ENCODE assay signal across 8 cellular contexts in the genomic region with DNA sequence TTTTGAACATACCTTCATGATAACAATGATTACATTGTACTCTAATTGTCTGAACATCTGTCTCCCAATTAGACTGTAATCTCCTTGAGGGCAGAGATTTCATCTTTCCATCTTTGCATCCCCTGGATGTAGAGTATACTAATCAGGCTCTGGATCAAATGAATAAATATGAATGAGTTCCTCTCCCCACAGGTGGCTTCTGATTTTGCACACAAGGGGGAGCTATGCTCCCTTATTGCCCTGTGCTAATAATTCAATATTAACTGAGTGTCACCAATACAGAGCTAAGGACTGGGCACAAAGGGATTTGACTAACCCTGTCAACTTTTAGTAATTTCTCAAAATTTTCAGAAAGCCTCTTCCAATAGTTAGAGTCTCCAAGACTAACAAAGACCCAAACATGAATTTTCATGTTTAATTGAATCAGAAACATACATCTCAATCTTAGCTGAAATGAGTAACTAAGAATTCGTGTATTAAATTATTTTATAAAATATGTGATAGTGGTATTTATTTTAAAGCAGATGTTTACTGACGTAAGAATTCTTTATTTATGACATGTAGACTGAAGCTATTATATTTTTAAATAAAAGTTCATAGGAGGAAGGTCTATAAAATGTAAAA. TPM values are rescaled to one million over a fixed set of nuclear protein-coding genes. Genes with fewer than 3 reads are reported as not detected.
DNase-seq lines count a peak whose midpoint lies in the region; ATAC-seq, FAIRE-seq and TF ChIP-seq lines count a peak whose summit lies in the region.

No MANE protein-coding gene starts in this region.

- no peak overlapping the region for H3K4me3 Mint-ChIP-seq in stimulated activated effector memory CD8-positive, alpha-beta T cell treated with anti-CD3 and anti-CD28 coated beads, Interleukin-12 subunit alpha, Interleukin-12 subunit beta, amount 100 ng/mL, for 72 hours

- TF ChIP-seq POLR2A in H54 (IDR thresholded peaks at IDR 0.05; ENCODE audit: low read depth, low read length) = no peak

- DNase-seq in COLO829 (ENCODE audit: low spot score) = peak; percentile 7
- no peak for DNase-seq in H54 (ENCODE audit: insufficient read length, low spot score)
- no peak for DNase-seq in epithelial cell of proximal tubule (ENCODE audit: low read depth)
- DNase-seq in stimulated activated effector memory CD8-positive, alpha-beta T cell treated with anti-CD3 and anti-CD28 coated beads, Interleukin-12 subunit alpha, Interleukin-12 subunit beta, amount 100 ng/mL, for 72 hours (ENCODE audit: low spot score in 2 of 2) = no peak
- DNase-seq in DMS79 (lab: John Stamatoyannopoulos, UW) = no peak

- no peak overlapping the region for H3K4me3 ChIP-seq in SU-DHL-6 (ENCODE audit: insufficient read depth, low read length, poor library complexity, severe bottlenecking)
- no peak overlapping the region for H3K4me3 ChIP-seq in epithelial cell of proximal tubule (ENCODE audit: low read depth, low read length)

- no peaks in the 10 kb centered on the region for H3K9me3 ChIP-seq in SU-DHL-6 (ENCODE audit: insufficient read depth, low read length)

- H3K9me3 Mint-ChIP-seq in stimulated activated effector memory CD8-positive, alpha-beta T cell treated with anti-CD3 and anti-CD28 coated beads, Interleukin-12 subunit alpha, Interleukin-12 subunit beta, amount 100 ng/mL, for 72 hours = no peaks in the 10 kb centered on the region

- H2AFZ ChIP-seq in SU-DHL-6 (ENCODE audit: low read depth, low read length, severe bottlenecking) = no peak overlapping the region

- H3K9me2 ChIP-seq in SU-DHL-6 (replicated peaks; ENCODE audit: insufficient read depth, low read length) = no peaks in the 10 kb centered on the region

- ATAC-seq in stimulated activated effector memory CD8-positive, alpha-beta T cell treated with anti-CD3 and anti-CD28 coated beads, Interleukin-12 subunit alpha, Interleukin-12 subunit beta, amount 100 ng/mL, for 72 hours = peak; percentile 57
- ATAC-seq in GM21825 (IDR thresholded peaks at IDR 0.05; ENCODE audit: unreplicated experiment) (no peak), HG02763 (IDR thresholded peaks at IDR 0.05; ENCODE audit: unreplicated experiment) (no peak)

- no peak overlapping the region for H3K27ac Mint-ChIP-seq in stimulated activated effector memory CD8-positive, alpha-beta T cell treated with anti-CD3 and anti-CD28 coated beads, Interleukin-12 subunit alpha, Interleukin-12 subunit beta, amount 100 ng/mL, for 72 hours

- no peaks in the 10 kb centered on the region for H3K36me3 Mint-ChIP-seq in stimulated activated effector memory CD8-positive, alpha-beta T cell treated with anti-CD3 and anti-CD28 coated beads, Interleukin-12 subunit alpha, Interleukin-12 subunit beta, amount 100 ng/mL, for 72 hours

- H3K4me2 ChIP-seq in SU-DHL-6 (ENCODE audit: low read depth, low read length, poor library complexity, severe bottlenecking) = no peak overlapping the region

- peak; percentile 75 for TF ChIP-seq CTCF in SU-DHL-6 (IDR thresholded peaks at IDR 0.05; ENCODE audit: insufficient read depth, low read length, poor library complexity, severe bottlenecking)
- peak; percentile 76 for TF ChIP-seq CTCF in epithelial cell of proximal tubule (conservative IDR thresholded peaks at IDR 0.05; ENCODE audit: low read depth, low read length)

- no peaks in the 10 kb centered on the region for H3K27me3 ChIP-seq in SU-DHL-6 (ENCODE audit: low read length)

- H3K9ac ChIP-seq in SU-DHL-6 (ENCODE audit: low read length) = no peak overlapping the region

- no peak overlapping the region for H3K27ac ChIP-seq in SU-DHL-6 (ENCODE audit: low read depth, low read length)

- H3K4me1 Mint-ChIP-seq in stimulated activated effector memory CD8-positive, alpha-beta T cell treated with anti-CD3 and anti-CD28 coated beads, Interleukin-12 subunit alpha, Interleukin-12 subunit beta, amount 100 ng/mL, for 72 hours = no peaks in the 10 kb centered on the region

- H3K36me3 ChIP-seq in SU-DHL-6 (ENCODE audit: low read length) = no peaks in the 10 kb centered on the region

- H3K79me2 ChIP-seq in SU-DHL-6 (ENCODE audit: insufficient read depth, low read length) = no peaks in the 10 kb centered on the region

- H3F3A ChIP-seq in SU-DHL-6 (ENCODE audit: insufficient read depth) = no peaks in the 10 kb centered on the region

- H4K20me1 ChIP-seq in SU-DHL-6 (ENCODE audit: low read depth, low read length) = no peaks in the 10 kb centered on the region; the same call in 1 of the 2 replicates

- peak; percentile 57 for FAIRE-seq in H54 (lab: Jason Lieb, UNC)

RNA-seq across cellular contexts. Expression of a gene that starts 3.0 kb away (rescaled TPM):
- total RNA-seq in epithelial cell of proximal tubule = 0.46 TPM in 1 of 2 replicates, not detected in the other

RNA-seq across cellular contexts. Expression of a gene that starts 3.1 kb away (rescaled TPM):
- 0.12 and 0.22 TPM in 2 replicates for total RNA-seq in epithelial cell of proximal tubule

RNA-seq across cellular contexts. Expression of a gene that starts 12.5 kb away (rescaled TPM):
- not detected in 2 replicates for total RNA-seq in epithelial cell of proximal tubule

RNA-seq across cellular contexts. Expression of a gene that starts 12.7 kb away (rescaled TPM):
- total RNA-seq in epithelial cell of proximal tubule = not detected in 2 replicates
